In the genomic region with DNA sequence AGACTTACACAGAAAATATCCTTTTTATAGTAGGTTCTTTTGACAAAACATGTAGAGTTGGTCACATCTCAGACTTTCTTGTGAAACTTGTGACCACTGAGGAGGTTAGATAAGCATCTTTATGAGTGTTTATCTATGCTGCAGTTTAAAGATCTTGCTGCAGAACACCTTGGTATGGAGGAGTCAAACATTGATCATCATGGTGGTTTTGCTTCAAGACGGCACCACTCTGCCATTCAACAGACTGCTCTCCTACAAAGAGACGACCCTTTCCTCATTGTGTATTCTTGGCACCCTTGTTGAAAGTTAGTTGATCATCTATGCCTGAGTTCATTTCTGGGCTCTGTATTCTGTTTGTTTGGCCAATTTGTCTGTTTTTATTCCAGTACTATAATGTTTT, we compare ENCODE assay signal across 1 cellular context. TPM values are rescaled to one million over a fixed set of nuclear protein-coding genes. Genes with fewer than 3 reads are reported as not detected.
"Had no signal": no experiment of that assay in that cellular context is flagged by ENCODE, and none has a peak within 500 bp of the region (broad histone marks: within the 10 kb centered on the region; RNA-seq: fewer than 3 reads in every experiment).

No MANE protein-coding gene starts in this region.

RNA-seq across cellular contexts. Expression of a gene that starts 20.0 kb away (rescaled TPM):
- total RNA-seq: activated T-helper 17 cell treated with anti-CD3 and anti-CD28 coated beads, Interleukin-2, amount 50 U/mL, for 72 hours had no signal
